In the genomic region with DNA sequence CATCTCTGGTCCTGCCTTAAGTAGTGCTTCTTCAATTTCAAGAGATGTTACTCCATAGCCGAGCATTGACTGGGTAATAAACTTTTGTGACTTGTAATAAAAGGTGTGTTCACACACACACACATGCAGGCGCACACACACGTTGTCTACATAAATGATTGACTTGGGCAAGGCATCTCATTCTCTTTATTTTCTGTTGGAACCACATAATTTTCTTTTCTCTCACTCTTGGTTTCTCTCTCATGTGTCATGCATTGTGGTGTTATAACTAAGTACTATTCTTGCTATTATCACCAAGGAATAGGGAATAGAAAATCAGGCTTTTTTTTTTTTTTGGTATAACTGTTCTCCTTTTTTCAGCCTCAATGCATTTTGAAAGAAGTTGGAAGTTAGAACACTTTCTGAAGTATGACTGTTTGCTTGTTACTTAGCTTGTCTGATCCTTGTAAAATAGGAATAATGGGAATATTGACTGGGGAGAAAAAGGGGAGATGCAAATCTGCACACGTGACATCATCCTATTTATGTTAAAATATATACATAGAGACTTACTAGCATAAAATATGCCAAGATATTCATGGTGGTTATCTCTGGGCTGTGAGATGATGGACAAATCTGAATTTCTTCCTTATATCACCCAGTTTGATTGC, we compare ENCODE assay signal across 1 cellular context.
TF ChIP-seq lines count a peak whose summit lies in the region.

No MANE protein-coding gene starts in this region.

TF ChIP-seq in GM12878, 131 proteins besides CTCF, POLR2A, EP300 and RAD21 (continued from another document):
- no peak for TF ChIP-seq CREB1 (IDR thresholded peaks at IDR 0.05; ENCODE audit: low read depth)
- TF ChIP-seq, protein P1, sequence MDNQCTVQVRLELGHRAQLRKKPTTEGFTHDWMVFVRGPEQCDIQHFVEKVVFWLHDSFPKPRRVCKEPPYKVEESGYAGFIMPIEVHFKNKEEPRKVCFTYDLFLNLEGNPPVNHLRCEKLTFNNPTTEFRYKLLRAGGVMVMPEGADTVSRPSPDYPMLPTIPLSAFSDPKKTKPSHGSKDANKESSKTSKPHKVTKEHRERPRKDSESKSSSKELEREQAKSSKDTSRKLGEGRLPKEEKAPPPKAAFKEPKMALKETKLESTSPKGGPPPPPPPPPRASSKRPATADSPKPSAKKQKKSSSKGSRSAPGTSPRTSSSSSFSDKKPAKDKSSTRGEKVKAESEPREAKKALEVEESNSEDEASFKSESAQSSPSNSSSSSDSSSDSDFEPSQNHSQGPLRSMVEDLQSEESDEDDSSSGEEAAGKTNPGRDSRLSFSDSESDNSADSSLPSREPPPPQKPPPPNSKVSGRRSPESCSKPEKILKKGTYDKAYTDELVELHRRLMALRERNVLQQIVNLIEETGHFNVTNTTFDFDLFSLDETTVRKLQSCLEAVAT (IDR thresholded peaks at IDR 0.05), result peak; percentile 71
- no peak for TF ChIP-seq NR2C1 (IDR thresholded peaks at IDR 0.05)
- TF ChIP-seq CHD1 (IDR thresholded peaks at IDR 0.05; ENCODE audit: low read depth, low read length), result no peak
- no peak for TF ChIP-seq NFYA (IDR thresholded peaks at IDR 0.05; ENCODE audit: borderline replicate concordance, low read depth, low read length)
- peak; percentile 79 for TF ChIP-seq IKZF1 (conservative IDR thresholded peaks at IDR 0.05)
- TF ChIP-seq, protein P2, sequence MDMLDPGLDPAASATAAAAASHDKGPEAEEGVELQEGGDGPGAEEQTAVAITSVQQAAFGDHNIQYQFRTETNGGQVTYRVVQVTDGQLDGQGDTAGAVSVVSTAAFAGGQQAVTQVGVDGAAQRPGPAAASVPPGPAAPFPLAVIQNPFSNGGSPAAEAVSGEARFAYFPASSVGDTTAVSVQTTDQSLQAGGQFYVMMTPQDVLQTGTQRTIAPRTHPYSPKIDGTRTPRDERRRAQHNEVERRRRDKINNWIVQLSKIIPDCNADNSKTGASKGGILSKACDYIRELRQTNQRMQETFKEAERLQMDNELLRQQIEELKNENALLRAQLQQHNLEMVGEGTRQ (IDR thresholded peaks at IDR 0.05; ENCODE audit: borderline replicate concordance, low read depth, low read length), result no peak
- peak; percentile 61 for TF ChIP-seq RAD51 (IDR thresholded peaks at IDR 0.05)
- no peak for TF ChIP-seq ZNF274 (IDR thresholded peaks at IDR 0.05; ENCODE audit: insufficient read depth, insufficient read length)
- no peak for TF ChIP-seq ASH2L (IDR thresholded peaks at IDR 0.05; ENCODE audit: borderline replicate concordance, low read depth)
- TF ChIP-seq FOS (IDR thresholded peaks at IDR 0.05; ENCODE audit: borderline replicate concordance, extremely low read depth, insufficient read length), result no peak
- peak; percentile 94 to 97 for TF ChIP-seq IKZF2 (IDR thresholded peaks at IDR 0.05)
- TF ChIP-seq, protein P3, sequence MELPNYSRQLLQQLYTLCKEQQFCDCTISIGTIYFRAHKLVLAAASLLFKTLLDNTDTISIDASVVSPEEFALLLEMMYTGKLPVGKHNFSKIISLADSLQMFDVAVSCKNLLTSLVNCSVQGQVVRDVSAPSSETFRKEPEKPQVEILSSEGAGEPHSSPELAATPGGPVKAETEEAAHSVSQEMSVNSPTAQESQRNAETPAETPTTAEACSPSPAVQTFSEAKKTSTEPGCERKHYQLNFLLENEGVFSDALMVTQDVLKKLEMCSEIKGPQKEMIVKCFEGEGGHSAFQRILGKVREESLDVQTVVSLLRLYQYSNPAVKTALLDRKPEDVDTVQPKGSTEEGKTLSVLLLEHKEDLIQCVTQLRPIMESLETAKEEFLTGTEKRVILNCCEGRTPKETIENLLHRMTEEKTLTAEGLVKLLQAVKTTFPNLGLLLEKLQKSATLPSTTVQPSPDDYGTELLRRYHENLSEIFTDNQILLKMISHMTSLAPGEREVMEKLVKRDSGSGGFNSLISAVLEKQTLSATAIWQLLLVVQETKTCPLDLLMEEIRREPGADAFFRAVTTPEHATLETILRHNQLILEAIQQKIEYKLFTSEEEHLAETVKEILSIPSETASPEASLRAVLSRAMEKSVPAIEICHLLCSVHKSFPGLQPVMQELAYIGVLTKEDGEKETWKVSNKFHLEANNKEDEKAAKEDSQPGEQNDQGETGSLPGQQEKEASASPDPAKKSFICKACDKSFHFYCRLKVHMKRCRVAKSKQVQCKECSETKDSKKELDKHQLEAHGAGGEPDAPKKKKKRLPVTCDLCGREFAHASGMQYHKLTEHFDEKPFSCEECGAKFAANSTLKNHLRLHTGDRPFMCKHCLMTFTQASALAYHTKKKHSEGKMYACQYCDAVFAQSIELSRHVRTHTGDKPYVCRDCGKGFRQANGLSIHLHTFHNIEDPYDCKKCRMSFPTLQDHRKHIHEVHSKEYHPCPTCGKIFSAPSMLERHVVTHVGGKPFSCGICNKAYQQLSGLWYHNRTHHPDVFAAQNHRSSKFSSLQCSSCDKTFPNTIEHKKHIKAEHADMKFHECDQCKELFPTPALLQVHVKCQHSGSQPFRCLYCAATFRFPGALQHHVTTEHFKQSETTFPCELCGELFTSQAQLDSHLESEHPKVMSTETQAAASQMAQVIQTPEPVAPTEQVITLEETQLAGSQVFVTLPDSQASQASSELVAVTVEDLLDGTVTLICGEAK (IDR thresholded peaks at IDR 0.05; ENCODE audit: borderline replicate concordance), result no peak
- TF ChIP-seq BMI1 (IDR thresholded peaks at IDR 0.05; ENCODE audit: borderline replicate concordance), result peak; percentile 59; the same call in 1 of the 2 replicates
- TF ChIP-seq RCOR1 (conservative IDR thresholded peaks at IDR 0.05; ENCODE audit: low read depth, low read length), result 0 out of 2 replicates have a peak, but pooled peaks have one; percentile 22
- TF ChIP-seq GATAD2B (conservative IDR thresholded peaks at IDR 0.05; ENCODE audit: low read depth), result no peak
- TF ChIP-seq, protein P4, sequence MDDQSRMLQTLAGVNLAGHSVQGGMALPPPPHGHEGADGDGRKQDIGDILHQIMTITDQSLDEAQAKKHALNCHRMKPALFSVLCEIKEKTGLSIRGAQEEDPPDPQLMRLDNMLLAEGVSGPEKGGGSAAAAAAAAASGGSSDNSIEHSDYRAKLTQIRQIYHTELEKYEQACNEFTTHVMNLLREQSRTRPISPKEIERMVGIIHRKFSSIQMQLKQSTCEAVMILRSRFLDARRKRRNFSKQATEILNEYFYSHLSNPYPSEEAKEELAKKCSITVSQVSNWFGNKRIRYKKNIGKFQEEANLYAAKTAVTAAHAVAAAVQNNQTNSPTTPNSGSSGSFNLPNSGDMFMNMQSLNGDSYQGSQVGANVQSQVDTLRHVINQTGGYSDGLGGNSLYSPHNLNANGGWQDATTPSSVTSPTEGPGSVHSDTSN (IDR thresholded peaks at IDR 0.05; ENCODE audit: insufficient replicate concordance, low read depth, low read length), result peak; percentile 71
- no peak for TF ChIP-seq BRCA1 (IDR thresholded peaks at IDR 0.05; ENCODE audit: low read depth, low read length)
- TF ChIP-seq, protein P5, sequence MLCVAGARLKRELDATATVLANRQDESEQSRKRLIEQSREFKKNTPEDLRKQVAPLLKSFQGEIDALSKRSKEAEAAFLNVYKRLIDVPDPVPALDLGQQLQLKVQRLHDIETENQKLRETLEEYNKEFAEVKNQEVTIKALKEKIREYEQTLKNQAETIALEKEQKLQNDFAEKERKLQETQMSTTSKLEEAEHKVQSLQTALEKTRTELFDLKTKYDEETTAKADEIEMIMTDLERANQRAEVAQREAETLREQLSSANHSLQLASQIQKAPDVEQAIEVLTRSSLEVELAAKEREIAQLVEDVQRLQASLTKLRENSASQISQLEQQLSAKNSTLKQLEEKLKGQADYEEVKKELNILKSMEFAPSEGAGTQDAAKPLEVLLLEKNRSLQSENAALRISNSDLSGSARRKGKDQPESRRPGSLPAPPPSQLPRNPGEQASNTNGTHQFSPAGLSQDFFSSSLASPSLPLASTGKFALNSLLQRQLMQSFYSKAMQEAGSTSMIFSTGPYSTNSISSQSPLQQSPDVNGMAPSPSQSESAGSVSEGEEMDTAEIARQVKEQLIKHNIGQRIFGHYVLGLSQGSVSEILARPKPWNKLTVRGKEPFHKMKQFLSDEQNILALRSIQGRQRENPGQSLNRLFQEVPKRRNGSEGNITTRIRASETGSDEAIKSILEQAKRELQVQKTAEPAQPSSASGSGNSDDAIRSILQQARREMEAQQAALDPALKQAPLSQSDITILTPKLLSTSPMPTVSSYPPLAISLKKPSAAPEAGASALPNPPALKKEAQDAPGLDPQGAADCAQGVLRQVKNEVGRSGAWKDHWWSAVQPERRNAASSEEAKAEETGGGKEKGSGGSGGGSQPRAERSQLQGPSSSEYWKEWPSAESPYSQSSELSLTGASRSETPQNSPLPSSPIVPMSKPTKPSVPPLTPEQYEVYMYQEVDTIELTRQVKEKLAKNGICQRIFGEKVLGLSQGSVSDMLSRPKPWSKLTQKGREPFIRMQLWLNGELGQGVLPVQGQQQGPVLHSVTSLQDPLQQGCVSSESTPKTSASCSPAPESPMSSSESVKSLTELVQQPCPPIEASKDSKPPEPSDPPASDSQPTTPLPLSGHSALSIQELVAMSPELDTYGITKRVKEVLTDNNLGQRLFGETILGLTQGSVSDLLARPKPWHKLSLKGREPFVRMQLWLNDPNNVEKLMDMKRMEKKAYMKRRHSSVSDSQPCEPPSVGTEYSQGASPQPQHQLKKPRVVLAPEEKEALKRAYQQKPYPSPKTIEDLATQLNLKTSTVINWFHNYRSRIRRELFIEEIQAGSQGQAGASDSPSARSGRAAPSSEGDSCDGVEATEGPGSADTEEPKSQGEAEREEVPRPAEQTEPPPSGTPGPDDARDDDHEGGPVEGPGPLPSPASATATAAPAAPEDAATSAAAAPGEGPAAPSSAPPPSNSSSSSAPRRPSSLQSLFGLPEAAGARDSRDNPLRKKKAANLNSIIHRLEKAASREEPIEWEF (IDR thresholded peaks at IDR 0.05; ENCODE audit: insufficient replicate concordance, low read depth, low read length), result no peak
- TF ChIP-seq ZNF24 (IDR thresholded peaks at IDR 0.05), result no peak
- no peak for TF ChIP-seq ZBED1 (IDR thresholded peaks at IDR 0.05; ENCODE audit: borderline replicate concordance)
- TF ChIP-seq, protein P6, sequence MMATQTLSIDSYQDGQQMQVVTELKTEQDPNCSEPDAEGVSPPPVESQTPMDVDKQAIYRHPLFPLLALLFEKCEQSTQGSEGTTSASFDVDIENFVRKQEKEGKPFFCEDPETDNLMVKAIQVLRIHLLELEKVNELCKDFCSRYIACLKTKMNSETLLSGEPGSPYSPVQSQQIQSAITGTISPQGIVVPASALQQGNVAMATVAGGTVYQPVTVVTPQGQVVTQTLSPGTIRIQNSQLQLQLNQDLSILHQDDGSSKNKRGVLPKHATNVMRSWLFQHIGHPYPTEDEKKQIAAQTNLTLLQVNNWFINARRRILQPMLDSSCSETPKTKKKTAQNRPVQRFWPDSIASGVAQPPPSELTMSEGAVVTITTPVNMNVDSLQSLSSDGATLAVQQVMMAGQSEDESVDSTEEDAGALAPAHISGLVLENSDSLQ (IDR thresholded peaks at IDR 0.05), result peak; percentile 94
- TF ChIP-seq, protein P7, sequence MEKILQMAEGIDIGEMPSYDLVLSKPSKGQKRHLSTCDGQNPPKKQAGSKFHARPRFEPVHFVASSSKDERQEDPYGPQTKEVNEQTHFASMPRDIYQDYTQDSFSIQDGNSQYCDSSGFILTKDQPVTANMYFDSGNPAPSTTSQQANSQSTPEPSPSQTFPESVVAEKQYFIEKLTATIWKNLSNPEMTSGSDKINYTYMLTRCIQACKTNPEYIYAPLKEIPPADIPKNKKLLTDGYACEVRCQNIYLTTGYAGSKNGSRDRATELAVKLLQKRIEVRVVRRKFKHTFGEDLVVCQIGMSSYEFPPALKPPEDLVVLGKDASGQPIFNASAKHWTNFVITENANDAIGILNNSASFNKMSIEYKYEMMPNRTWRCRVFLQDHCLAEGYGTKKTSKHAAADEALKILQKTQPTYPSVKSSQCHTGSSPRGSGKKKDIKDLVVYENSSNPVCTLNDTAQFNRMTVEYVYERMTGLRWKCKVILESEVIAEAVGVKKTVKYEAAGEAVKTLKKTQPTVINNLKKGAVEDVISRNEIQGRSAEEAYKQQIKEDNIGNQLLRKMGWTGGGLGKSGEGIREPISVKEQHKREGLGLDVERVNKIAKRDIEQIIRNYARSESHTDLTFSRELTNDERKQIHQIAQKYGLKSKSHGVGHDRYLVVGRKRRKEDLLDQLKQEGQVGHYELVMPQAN (conservative IDR thresholded peaks at IDR 0.05), result no peak
- TF ChIP-seq, protein P8, sequence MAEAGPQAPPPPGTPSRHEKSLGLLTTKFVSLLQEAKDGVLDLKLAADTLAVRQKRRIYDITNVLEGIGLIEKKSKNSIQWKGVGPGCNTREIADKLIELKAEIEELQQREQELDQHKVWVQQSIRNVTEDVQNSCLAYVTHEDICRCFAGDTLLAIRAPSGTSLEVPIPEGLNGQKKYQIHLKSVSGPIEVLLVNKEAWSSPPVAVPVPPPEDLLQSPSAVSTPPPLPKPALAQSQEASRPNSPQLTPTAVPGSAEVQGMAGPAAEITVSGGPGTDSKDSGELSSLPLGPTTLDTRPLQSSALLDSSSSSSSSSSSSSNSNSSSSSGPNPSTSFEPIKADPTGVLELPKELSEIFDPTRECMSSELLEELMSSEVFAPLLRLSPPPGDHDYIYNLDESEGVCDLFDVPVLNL (IDR thresholded peaks at IDR 0.05; ENCODE audit: low read depth, low read length), result no peak
- TF ChIP-seq CREM (IDR thresholded peaks at IDR 0.05; ENCODE audit: low read depth), result peak; percentile 49; the same call in 1 of the 2 replicates
- peak; percentile 88 for TF ChIP-seq ATF7 (IDR thresholded peaks at IDR 0.05; ENCODE audit: low read depth)
- peak; percentile 80 for TF ChIP-seq RUNX3 (IDR thresholded peaks at IDR 0.05; ENCODE audit: low read length)
- TF ChIP-seq BCL11A (IDR thresholded peaks at IDR 0.05; ENCODE audit: low read depth, low read length), result no peak
- TF ChIP-seq, protein P9, sequence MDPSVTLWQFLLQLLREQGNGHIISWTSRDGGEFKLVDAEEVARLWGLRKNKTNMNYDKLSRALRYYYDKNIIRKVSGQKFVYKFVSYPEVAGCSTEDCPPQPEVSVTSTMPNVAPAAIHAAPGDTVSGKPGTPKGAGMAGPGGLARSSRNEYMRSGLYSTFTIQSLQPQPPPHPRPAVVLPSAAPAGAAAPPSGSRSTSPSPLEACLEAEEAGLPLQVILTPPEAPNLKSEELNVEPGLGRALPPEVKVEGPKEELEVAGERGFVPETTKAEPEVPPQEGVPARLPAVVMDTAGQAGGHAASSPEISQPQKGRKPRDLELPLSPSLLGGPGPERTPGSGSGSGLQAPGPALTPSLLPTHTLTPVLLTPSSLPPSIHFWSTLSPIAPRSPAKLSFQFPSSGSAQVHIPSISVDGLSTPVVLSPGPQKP (IDR thresholded peaks at IDR 0.05; ENCODE audit: low read depth, low read length), result no peak
- peak; percentile 94 for TF ChIP-seq MTA2 (IDR thresholded peaks at IDR 0.05; ENCODE audit: low read depth)
- peak; percentile 9; the same call in 1 of the 2 replicates for TF ChIP-seq SMC3 (IDR thresholded peaks at IDR 0.05; ENCODE audit: borderline replicate concordance, low read length)
- TF ChIP-seq NBN (IDR thresholded peaks at IDR 0.05), result peak; percentile 70; the same call in 1 of the 2 replicates
